ENCODE assay signal across 1 cellular context in the genomic region with DNA sequence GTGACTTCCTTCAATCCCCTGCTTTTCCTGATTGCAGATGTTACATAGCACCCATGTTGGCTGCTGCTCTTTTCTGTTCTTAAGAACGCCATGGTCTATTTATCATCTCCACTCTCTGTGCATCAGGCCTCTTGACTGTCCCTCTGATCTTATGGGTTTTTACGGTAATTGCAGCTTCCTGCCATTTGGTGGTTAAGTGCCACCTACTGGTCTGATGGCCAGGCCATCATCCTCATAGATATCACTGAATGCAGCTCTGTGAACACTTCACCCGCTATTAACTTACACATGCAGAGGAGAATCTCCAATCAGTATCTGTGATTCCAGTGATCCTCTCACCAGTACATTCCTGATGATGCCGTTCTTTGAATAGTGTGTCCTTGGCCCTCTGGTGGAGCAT.
TF ChIP-seq lines count a peak whose summit lies in the region.

No MANE protein-coding gene starts in this region.

TF ChIP-seq in HEK293, 187 proteins besides CTCF, POLR2A, EP300 and RAD21 (continued from another document):
- TF ChIP-seq, protein P1, sequence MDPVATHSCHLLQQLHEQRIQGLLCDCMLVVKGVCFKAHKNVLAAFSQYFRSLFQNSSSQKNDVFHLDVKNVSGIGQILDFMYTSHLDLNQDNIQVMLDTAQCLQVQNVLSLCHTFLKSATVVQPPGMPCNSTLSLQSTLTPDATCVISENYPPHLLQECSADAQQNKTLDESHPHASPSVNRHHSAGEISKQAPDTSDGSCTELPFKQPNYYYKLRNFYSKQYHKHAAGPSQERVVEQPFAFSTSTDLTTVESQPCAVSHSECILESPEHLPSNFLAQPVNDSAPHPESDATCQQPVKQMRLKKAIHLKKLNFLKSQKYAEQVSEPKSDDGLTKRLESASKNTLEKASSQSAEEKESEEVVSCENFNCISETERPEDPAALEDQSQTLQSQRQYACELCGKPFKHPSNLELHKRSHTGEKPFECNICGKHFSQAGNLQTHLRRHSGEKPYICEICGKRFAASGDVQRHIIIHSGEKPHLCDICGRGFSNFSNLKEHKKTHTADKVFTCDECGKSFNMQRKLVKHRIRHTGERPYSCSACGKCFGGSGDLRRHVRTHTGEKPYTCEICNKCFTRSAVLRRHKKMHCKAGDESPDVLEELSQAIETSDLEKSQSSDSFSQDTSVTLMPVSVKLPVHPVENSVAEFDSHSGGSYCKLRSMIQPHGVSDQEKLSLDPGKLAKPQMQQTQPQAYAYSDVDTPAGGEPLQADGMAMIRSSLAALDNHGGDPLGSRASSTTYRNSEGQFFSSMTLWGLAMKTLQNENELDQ (tag by site-specific recombination; IDR thresholded peaks at IDR 0.05; ENCODE audit: low read depth), result no peak
- TF ChIP-seq OVOL3 (tag by site-specific recombination; IDR thresholded peaks at IDR 0.05) (no peak), ZNF610 (tag by site-specific recombination; IDR thresholded peaks at IDR 0.05; ENCODE audit: borderline replicate concordance) (no peak), RBAK (tag by site-specific recombination; IDR thresholded peaks at IDR 0.05) (no peak)
